ENCODE assay signal across 10 cellular contexts in the genomic region with DNA sequence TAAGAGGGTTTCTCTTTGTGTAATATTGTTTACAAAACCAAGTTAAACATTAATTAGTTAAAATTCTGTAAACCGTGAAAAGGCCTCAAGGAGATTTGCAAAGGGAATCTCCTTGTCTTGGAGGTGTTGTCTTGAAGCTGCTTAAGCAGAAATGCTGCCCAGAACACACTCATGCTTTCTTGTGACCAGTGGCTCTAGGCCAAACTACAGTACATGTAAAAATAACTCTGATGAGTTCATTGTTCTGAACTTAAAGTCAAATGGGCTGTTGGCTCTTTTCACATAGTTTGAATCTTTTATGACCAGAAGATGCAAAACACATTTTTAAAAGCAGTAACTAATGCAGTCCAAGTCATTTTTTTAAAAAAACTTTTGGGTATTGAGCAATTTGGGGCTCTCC.
DNase-seq lines count a peak whose midpoint lies in the region; ATAC-seq, FAIRE-seq and TF ChIP-seq lines count a peak whose summit lies in the region.
"Had no signal": no experiment of that assay in that cellular context is flagged by ENCODE, and none has a peak within 500 bp of the region (broad histone marks: within the 10 kb centered on the region; RNA-seq: fewer than 3 reads in every experiment).

No MANE protein-coding gene starts in this region.

- H3K27me3 Mint-ChIP-seq in T-cell, result peaks cover 0 to 27% of the 10 kb centered on the region in 2 donors

- CTCF ChIA-PET in A549 (lab: Yijun Ruan, JAX), result no interaction called here
- CTCF ChIA-PET in T-cell (lab: Charles Lee), result no interaction called here

- no peak for TF ChIP-seq EP300 in A549 (IDR thresholded peaks at IDR 0.05)

- no peak overlapping the region for H3K4me3 Mint-ChIP-seq in T-cell

- 0% methylated on average over 1 of the region's 1 CpG for WGBS in A549 (ENCODE audit: missing lambda C conversion rate)

- H3K4me2 ChIP-seq in A549, result peak overlapping the region; percentile 39

- TF ChIP-seq CTCF in A549 (IDR thresholded peaks at IDR 0.05), result no peak

- no peak for TF ChIP-seq POLR2A in A549 (IDR thresholded peaks at IDR 0.05; ENCODE audit: low read length)

- H3K9me3 ChIP-seq in A549, result no peaks in the 10 kb centered on the region

- POLR2A ChIA-PET in A549 (lab: Yijun Ruan, JAX) (no interaction called here), T-cell (lab: Charles Lee) (no interaction called here)

- peak overlapping the region; percentile 57 to 93 for H3K27ac ChIP-seq in A549
- peak overlapping the region; percentile 55 for H3K27ac ChIP-seq in epithelial cell of prostate
- H3K27ac ChIP-seq in caudate nucleus (ENCODE audit: low read depth, low read length), result no peak overlapping the region

- DNase-seq in A549 (ENCODE audit: low read depth in 1 of 2, low spot score in 1 of 2), result peak in 1 of 2 experiments; percentile 60
- peak; percentile 80 for DNase-seq in NCI-H446 treated with DMSO at 0.1 percent for 48 hours (lab: John Stamatoyannopoulos, UW)
- DNase-seq in epithelial cell of prostate (ENCODE audit: low read depth, low spot score), result peak; percentile 37
- DNase-seq in myocyte (ENCODE audit: low read depth), result peak; percentile 87
- DNase-seq in NCI-H2196 (lab: John Stamatoyannopoulos, UW; ENCODE audit: unreplicated experiment), result no peak
- no peak for DNase-seq in T-cell
- no peak for DNase-seq in caudate nucleus (lab: John Stamatoyannopoulos, UW)
- no peak for DNase-seq in occipital lobe (lab: John Stamatoyannopoulos, UW)
- DNase-seq: activated CD8-positive, alpha-beta memory T cell treated with anti-CD3 and anti-CD28 coated beads for 24 hours; SHP77 treated with DMSO at 0.1 percent for 48 hours had no signal

- no peak overlapping the region for H3K27ac Mint-ChIP-seq in T-cell

- no peak overlapping the region for H3K4me3 ChIP-seq in A549

- ATAC-seq in A549 (no peak), T-cell (replicated peaks in 1 of 4) (no peak)

- peaks cover 44% of the 10 kb centered on the region for H3K4me1 ChIP-seq in A549

- FAIRE-seq in A549 (lab: Jason Lieb, UNC), result peak; percentile 89

- H3K36me3 Mint-ChIP-seq in T-cell, result no peaks in the 10 kb centered on the region

- H3K9me3 Mint-ChIP-seq in T-cell, result peaks cover 0 to 1% (median 0%) of the 10 kb centered on the region in 3 donors

- TF ChIP-seq RAD21 in A549 (conservative IDR thresholded peaks at IDR 0.05 in 1 of 2, IDR thresholded peaks at IDR 0.05 in 1 of 2), result no peak

- peaks cover 10 to 13% (median 11%) of the 10 kb centered on the region in 3 donors for H3K4me1 Mint-ChIP-seq in T-cell

TF ChIP-seq in A549, 52 proteins besides CTCF, POLR2A, EP300 and RAD21:
- TF ChIP-seq ESRRA (IDR thresholded peaks at IDR 0.05; ENCODE audit: borderline replicate concordance, low read length), result no peak
- no peak for TF ChIP-seq CHD2 (IDR thresholded peaks at IDR 0.05; ENCODE audit: low read length, partially characterized antibody)
- TF ChIP-seq CHD4 (IDR thresholded peaks at IDR 0.05; ENCODE audit: borderline replicate concordance), result no peak
- no peak for TF ChIP-seq TP53 (CRISPR knock-in tag; IDR thresholded peaks at IDR 0.05)
- no peak for TF ChIP-seq HOXB5 (CRISPR knock-in tag; IDR thresholded peaks at IDR 0.05)
- TF ChIP-seq, protein P1, sequence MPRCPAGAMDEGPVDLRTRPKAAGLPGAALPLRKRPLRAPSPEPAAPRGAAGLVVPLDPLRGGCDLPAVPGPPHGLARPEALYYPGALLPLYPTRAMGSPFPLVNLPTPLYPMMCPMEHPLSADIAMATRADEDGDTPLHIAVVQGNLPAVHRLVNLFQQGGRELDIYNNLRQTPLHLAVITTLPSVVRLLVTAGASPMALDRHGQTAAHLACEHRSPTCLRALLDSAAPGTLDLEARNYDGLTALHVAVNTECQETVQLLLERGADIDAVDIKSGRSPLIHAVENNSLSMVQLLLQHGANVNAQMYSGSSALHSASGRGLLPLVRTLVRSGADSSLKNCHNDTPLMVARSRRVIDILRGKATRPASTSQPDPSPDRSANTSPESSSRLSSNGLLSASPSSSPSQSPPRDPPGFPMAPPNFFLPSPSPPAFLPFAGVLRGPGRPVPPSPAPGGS (IDR thresholded peaks at IDR 0.05), result no peak
- TF ChIP-seq CBX8 (IDR thresholded peaks at IDR 0.05), result no peak
- TF ChIP-seq HEYL (CRISPR knock-in tag; IDR thresholded peaks at IDR 0.05), result no peak
- TF ChIP-seq RNF2 (IDR thresholded peaks at IDR 0.05; ENCODE audit: borderline replicate concordance, low read depth), result no peak
- no peak for TF ChIP-seq NR3C1 (IDR thresholded peaks at IDR 0.05)
- no peak for TF ChIP-seq BHLHE40 (IDR thresholded peaks at IDR 0.05; ENCODE audit: low read depth, low read length)
- TF ChIP-seq POLR2AphosphoS2 (conservative IDR thresholded peaks at IDR 0.05; ENCODE audit: low read length), result no peak
- no peak for TF ChIP-seq EHF (CRISPR knock-in tag; IDR thresholded peaks at IDR 0.05)
- TF ChIP-seq SMC3 (IDR thresholded peaks at IDR 0.05), result 0 out of 3 replicates have a peak, but pooled peaks have one; percentile 7
- TF ChIP-seq CEBPB (IDR thresholded peaks at IDR 0.05), result 0 out of 4 replicates have a peak, but pooled peaks of 1 of the 2 experiments have one; percentile 5

Comparison
In these comparisons a context has a peak if more than half of its experiments do, and no peak if none do; other contexts are left out.
1. DNase-seq: peak in NCI-H446 treated with DMSO at 0.1 percent for 48 hours (single experiment), epithelial cell of prostate (single experiment) and myocyte (single experiment); none in NCI-H2196 (single experiment), T-cell (0 of 34), caudate nucleus (0 of 61) and occipital lobe (single experiment).